1 cellular context compared by ENCODE assay signal in the genomic region with DNA sequence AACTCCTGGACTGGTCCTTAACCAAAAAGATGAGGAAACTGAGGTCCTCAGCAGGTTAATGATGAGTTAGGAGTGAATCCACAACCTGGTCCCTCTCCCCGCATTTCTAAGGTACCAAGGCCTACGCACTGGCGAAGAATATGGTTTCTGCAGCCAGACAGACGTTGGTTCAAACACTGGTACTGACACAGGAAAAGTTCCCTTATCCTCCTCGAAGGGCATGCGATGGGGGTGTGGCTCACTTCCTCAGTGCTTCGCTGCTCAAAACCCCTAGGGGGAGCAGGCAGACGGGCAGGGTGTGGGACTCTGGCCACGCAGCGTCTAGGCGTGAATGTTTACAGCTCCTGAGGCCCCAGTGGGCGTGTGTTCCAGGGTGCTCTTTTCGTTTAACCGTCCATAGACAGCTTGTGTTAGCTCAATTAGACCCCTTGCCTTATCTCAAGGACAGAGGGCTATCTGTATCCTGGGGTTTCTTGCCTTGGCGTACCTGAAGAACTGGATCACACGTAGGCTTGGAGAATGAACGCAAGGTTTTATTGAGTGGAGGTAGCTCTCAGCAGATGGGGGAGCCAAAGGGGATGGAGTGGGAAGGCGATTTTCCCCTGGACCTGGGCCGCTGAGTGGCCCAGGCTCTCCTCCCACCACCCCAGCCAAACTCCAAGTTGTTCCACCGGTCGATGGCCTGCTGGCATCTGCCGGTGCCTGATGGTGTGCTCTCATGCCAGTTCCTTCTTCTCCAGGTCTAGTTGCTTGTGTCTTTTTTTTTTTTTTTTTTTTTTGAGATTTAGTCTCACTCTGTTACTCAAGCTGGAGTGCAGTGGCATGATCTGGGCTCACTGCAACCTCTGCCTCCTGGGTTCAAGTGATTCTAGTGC.
TF ChIP-seq lines count a peak whose summit lies in the region.

No MANE protein-coding gene starts in this region.

TF ChIP-seq in HepG2, 621 proteins besides CTCF, POLR2A, EP300 and RAD21 (continued from another document and continues in another):
- TF ChIP-seq, protein P1, sequence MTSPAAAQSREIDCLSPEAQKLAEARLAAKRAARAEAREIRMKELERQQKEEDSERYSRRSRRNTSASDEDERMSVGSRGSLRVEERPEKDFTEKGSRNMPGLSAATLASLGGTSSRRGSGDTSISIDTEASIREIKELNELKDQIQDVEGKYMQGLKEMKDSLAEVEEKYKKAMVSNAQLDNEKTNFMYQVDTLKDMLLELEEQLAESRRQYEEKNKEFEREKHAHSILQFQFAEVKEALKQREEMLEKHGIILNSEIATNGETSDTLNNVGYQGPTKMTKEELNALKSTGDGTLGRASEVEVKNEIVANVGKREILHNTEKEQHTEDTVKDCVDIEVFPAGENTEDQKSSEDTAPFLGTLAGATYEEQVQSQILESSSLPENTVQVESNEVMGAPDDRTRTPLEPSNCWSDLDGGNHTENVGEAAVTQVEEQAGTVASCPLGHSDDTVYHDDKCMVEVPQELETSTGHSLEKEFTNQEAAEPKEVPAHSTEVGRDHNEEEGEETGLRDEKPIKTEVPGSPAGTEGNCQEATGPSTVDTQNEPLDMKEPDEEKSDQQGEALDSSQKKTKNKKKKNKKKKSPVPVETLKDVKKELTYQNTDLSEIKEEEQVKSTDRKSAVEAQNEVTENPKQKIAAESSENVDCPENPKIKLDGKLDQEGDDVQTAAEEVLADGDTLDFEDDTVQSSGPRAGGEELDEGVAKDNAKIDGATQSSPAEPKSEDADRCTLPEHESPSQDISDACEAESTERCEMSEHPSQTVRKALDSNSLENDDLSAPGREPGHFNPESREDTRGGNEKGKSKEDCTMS (CRISPR knock-in tag; conservative IDR thresholded peaks at IDR 0.05): no peak
- TF ChIP-seq, protein P2, sequence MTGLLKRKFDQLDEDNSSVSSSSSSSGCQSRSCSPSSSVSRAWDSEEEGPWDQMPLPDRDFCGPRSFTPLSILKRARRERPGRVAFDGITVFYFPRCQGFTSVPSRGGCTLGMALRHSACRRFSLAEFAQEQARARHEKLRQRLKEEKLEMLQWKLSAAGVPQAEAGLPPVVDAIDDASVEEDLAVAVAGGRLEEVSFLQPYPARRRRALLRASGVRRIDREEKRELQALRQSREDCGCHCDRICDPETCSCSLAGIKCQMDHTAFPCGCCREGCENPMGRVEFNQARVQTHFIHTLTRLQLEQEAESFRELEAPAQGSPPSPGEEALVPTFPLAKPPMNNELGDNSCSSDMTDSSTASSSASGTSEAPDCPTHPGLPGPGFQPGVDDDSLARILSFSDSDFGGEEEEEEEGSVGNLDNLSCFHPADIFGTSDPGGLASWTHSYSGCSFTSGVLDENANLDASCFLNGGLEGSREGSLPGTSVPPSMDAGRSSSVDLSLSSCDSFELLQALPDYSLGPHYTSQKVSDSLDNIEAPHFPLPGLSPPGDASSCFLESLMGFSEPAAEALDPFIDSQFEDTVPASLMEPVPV (CRISPR knock-in tag; IDR thresholded peaks at IDR 0.05): 0 out of 2 replicates have a peak, but pooled peaks have one; percentile 29
- no peak for TF ChIP-seq TCF7L2 (IDR thresholded peaks at IDR 0.05; ENCODE audit: low read depth, low read length)
- no peak for TF ChIP-seq FOXK2 (IDR thresholded peaks at IDR 0.05)
- peak; percentile 60; the same call in 1 of the 2 replicates for TF ChIP-seq ZNF124 (CRISPR knock-in tag; IDR thresholded peaks at IDR 0.05)
- TF ChIP-seq ZNF572 (CRISPR knock-in tag; IDR thresholded peaks at IDR 0.05): 0 out of 2 replicates have a peak, but pooled peaks have one; percentile 21
- TF ChIP-seq NFRKB (IDR thresholded peaks at IDR 0.05): no peak
- TF ChIP-seq MXD4 (CRISPR knock-in tag; IDR thresholded peaks at IDR 0.05): peak; percentile 72; the same call in 1 of the 2 replicates
- TF ChIP-seq, protein P3, sequence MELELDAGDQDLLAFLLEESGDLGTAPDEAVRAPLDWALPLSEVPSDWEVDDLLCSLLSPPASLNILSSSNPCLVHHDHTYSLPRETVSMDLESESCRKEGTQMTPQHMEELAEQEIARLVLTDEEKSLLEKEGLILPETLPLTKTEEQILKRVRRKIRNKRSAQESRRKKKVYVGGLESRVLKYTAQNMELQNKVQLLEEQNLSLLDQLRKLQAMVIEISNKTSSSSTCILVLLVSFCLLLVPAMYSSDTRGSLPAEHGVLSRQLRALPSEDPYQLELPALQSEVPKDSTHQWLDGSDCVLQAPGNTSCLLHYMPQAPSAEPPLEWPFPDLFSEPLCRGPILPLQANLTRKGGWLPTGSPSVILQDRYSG (CRISPR knock-in tag; IDR thresholded peaks at IDR 0.05): no peak
- TF ChIP-seq ZNF616 (CRISPR knock-in tag; IDR thresholded peaks at IDR 0.05; ENCODE audit: low read depth): no peak
- TF ChIP-seq, protein P4, sequence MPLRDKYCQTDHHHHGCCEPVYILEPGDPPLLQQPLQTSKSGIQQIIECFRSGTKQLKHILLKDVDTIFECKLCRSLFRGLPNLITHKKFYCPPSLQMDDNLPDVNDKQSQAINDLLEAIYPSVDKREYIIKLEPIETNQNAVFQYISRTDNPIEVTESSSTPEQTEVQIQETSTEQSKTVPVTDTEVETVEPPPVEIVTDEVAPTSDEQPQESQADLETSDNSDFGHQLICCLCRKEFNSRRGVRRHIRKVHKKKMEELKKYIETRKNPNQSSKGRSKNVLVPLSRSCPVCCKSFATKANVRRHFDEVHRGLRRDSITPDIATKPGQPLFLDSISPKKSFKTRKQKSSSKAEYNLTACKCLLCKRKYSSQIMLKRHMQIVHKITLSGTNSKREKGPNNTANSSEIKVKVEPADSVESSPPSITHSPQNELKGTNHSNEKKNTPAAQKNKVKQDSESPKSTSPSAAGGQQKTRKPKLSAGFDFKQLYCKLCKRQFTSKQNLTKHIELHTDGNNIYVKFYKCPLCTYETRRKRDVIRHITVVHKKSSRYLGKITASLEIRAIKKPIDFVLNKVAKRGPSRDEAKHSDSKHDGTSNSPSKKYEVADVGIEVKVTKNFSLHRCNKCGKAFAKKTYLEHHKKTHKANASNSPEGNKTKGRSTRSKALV (CRISPR knock-in tag; IDR thresholded peaks at IDR 0.05): 0 out of 2 replicates have a peak, but pooled peaks have one; percentile 63
- no peak; the same call in 1 of the 2 replicates for TF ChIP-seq ZFP41 (CRISPR knock-in tag; IDR thresholded peaks at IDR 0.05; ENCODE audit: borderline replicate concordance)
- TF ChIP-seq NONO (IDR thresholded peaks at IDR 0.05): no peak
- peak; percentile 61; the same call in 1 of the 2 replicates for TF ChIP-seq NONO (CRISPR knock-in tag; conservative IDR thresholded peaks at IDR 0.05)
- TF ChIP-seq, protein P5, sequence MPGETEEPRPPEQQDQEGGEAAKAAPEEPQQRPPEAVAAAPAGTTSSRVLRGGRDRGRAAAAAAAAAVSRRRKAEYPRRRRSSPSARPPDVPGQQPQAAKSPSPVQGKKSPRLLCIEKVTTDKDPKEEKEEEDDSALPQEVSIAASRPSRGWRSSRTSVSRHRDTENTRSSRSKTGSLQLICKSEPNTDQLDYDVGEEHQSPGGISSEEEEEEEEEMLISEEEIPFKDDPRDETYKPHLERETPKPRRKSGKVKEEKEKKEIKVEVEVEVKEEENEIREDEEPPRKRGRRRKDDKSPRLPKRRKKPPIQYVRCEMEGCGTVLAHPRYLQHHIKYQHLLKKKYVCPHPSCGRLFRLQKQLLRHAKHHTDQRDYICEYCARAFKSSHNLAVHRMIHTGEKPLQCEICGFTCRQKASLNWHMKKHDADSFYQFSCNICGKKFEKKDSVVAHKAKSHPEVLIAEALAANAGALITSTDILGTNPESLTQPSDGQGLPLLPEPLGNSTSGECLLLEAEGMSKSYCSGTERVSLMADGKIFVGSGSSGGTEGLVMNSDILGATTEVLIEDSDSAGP (CRISPR knock-in tag; IDR thresholded peaks at IDR 0.05; ENCODE audit: borderline replicate concordance): peak; percentile 63; the same call in 1 of the 2 replicates
- TF ChIP-seq ZNF841 (CRISPR knock-in tag; IDR thresholded peaks at IDR 0.05; ENCODE audit: borderline replicate concordance): no peak
- TF ChIP-seq, protein P6, sequence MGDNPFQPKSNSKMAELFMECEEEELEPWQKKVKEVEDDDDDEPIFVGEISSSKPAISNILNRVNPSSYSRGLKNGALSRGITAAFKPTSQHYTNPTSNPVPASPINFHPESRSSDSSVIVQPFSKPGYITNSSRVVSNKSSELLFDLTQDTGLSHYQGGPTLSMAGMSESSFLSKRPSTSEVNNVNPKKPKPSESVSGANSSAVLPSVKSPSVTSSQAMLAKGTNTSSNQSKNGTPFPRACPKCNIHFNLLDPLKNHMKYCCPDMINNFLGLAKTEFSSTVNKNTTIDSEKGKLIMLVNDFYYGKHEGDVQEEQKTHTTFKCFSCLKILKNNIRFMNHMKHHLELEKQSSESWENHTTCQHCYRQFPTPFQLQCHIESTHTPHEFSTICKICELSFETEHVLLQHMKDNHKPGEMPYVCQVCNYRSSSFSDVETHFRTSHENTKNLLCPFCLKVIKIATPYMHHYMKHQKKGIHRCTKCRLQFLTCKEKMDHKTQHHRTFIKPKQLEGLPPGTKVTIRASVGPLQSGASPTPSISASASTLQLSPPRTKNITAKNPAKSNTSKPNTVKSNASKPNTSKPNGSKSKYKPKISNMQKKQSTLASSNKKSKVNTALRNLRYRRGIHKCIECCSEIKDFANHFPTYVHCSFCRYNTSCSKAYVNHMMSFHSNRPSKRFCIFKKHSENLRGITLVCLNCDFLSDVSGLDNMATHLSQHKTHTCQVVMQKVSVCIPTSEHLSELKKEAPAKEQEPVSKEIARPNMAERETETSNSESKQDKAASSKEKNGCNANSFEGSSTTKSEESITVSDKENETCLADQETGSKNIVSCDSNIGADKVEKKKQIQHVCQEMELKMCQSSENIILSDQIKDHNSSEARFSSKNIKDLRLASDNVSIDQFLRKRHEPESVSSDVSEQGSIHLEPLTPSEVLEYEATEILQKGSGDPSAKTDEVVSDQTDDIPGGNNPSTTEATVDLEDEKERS (CRISPR knock-in tag; IDR thresholded peaks at IDR 0.05): no peak
- peak; percentile 52; the same call in 1 of the 2 replicates for TF ChIP-seq ZNF644 (CRISPR knock-in tag; IDR thresholded peaks at IDR 0.05; ENCODE audit: low read depth)
- no peak for TF ChIP-seq ONECUT2 (CRISPR knock-in tag; IDR thresholded peaks at IDR 0.05)
- no peak for TF ChIP-seq ZNF160 (CRISPR knock-in tag; IDR thresholded peaks at IDR 0.05)
- TF ChIP-seq NFYB (CRISPR knock-in tag; IDR thresholded peaks at IDR 0.05): no peak
- TF ChIP-seq, protein P7, sequence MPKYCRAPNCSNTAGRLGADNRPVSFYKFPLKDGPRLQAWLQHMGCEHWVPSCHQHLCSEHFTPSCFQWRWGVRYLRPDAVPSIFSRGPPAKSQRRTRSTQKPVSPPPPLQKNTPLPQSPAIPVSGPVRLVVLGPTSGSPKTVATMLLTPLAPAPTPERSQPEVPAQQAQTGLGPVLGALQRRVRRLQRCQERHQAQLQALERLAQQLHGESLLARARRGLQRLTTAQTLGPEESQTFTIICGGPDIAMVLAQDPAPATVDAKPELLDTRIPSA (CRISPR knock-in tag; IDR thresholded peaks at IDR 0.05; ENCODE audit: borderline replicate concordance): no peak
- peak; percentile 30 for TF ChIP-seq TBL1XR1 (IDR thresholded peaks at IDR 0.05; ENCODE audit: borderline replicate concordance, low read length, partially characterized antibody)
- no peak for TF ChIP-seq HNF4G (IDR thresholded peaks at IDR 0.05; ENCODE audit: borderline replicate concordance, low read depth, low read length)
- 0 out of 2 replicates have a peak, but pooled peaks have one; percentile 23 for TF ChIP-seq HNF4G (CRISPR knock-in tag; IDR thresholded peaks at IDR 0.05; ENCODE audit: borderline replicate concordance, low read depth)
- TF ChIP-seq SALL1 (CRISPR knock-in tag; IDR thresholded peaks at IDR 0.05): peak; percentile 87
- no peak for TF ChIP-seq ZNF296 (CRISPR knock-in tag; conservative IDR thresholded peaks at IDR 0.05)
- TF ChIP-seq, protein P8, sequence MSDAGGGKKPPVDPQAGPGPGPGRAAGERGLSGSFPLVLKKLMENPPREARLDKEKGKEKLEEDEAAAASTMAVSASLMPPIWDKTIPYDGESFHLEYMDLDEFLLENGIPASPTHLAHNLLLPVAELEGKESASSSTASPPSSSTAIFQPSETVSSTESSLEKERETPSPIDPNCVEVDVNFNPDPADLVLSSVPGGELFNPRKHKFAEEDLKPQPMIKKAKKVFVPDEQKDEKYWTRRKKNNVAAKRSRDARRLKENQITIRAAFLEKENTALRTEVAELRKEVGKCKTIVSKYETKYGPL (CRISPR knock-in tag; IDR thresholded peaks at IDR 0.05): no peak
- TF ChIP-seq, protein P9, sequence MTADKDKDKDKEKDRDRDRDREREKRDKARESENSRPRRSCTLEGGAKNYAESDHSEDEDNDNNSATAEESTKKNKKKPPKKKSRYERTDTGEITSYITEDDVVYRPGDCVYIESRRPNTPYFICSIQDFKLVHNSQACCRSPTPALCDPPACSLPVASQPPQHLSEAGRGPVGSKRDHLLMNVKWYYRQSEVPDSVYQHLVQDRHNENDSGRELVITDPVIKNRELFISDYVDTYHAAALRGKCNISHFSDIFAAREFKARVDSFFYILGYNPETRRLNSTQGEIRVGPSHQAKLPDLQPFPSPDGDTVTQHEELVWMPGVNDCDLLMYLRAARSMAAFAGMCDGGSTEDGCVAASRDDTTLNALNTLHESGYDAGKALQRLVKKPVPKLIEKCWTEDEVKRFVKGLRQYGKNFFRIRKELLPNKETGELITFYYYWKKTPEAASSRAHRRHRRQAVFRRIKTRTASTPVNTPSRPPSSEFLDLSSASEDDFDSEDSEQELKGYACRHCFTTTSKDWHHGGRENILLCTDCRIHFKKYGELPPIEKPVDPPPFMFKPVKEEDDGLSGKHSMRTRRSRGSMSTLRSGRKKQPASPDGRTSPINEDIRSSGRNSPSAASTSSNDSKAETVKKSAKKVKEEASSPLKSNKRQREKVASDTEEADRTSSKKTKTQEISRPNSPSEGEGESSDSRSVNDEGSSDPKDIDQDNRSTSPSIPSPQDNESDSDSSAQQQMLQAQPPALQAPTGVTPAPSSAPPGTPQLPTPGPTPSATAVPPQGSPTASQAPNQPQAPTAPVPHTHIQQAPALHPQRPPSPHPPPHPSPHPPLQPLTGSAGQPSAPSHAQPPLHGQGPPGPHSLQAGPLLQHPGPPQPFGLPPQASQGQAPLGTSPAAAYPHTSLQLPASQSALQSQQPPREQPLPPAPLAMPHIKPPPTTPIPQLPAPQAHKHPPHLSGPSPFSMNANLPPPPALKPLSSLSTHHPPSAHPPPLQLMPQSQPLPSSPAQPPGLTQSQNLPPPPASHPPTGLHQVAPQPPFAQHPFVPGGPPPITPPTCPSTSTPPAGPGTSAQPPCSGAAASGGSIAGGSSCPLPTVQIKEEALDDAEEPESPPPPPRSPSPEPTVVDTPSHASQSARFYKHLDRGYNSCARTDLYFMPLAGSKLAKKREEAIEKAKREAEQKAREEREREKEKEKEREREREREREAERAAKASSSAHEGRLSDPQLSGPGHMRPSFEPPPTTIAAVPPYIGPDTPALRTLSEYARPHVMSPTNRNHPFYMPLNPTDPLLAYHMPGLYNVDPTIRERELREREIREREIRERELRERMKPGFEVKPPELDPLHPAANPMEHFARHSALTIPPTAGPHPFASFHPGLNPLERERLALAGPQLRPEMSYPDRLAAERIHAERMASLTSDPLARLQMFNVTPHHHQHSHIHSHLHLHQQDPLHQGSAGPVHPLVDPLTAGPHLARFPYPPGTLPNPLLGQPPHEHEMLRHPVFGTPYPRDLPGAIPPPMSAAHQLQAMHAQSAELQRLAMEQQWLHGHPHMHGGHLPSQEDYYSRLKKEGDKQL (CRISPR knock-in tag; IDR thresholded peaks at IDR 0.05; ENCODE audit: low read depth): no peak
- TF ChIP-seq YEATS4 (CRISPR knock-in tag; IDR thresholded peaks at IDR 0.05; ENCODE audit: borderline replicate concordance): peak; percentile 58; the same call in 1 of the 2 replicates
- no peak; the same call in 1 of the 2 replicates for TF ChIP-seq WIZ (CRISPR knock-in tag; IDR thresholded peaks at IDR 0.05)
- TF ChIP-seq ZNF335 (CRISPR knock-in tag; IDR thresholded peaks at IDR 0.05): no peak; the same call in 1 of the 2 replicates
- TF ChIP-seq HNRNPUL1 (IDR thresholded peaks at IDR 0.05; ENCODE audit: low read depth, low read length): no peak
- 0 out of 2 replicates have a peak, but pooled peaks have one; percentile 65 for TF ChIP-seq ZNF34 (CRISPR knock-in tag; IDR thresholded peaks at IDR 0.05; ENCODE audit: borderline replicate concordance)
- TF ChIP-seq ZNF75D (CRISPR knock-in tag; IDR thresholded peaks at IDR 0.05; ENCODE audit: borderline replicate concordance): no peak
- no peak for TF ChIP-seq NBN (conservative IDR thresholded peaks at IDR 0.05)
- no peak for TF ChIP-seq SMARCE1 (IDR thresholded peaks at IDR 0.05; ENCODE audit: borderline replicate concordance)
